8 cellular contexts compared by ENCODE assay signal in genomic region chr16:1194665-1195392, GRCh38. TPM values are rescaled to one million over a fixed set of nuclear protein-coding genes. Genes with fewer than 3 reads are reported as not detected.
DNase-seq lines count a peak whose midpoint lies in the region; ATAC-seq and TF ChIP-seq lines count a peak whose summit lies in the region.

No MANE protein-coding gene starts in this region.

- peak; percentile 22 to 31 for ATAC-seq in right cardiac atrium

- TF ChIP-seq POLR2A in testis (IDR thresholded peaks at IDR 0.05) = no peak

- WGBS in right cardiac atrium = 32% methylated on average over 61 of the region's 61 CpGs
- 41 to 45% methylated on average over 33 to 61 of the region's 61 CpGs for WGBS in testis, 2 donors

- H3K4me3 ChIP-seq in right cardiac atrium (ENCODE audit: low read length) = no peak overlapping the region
- no peak overlapping the region for H3K4me3 ChIP-seq in testis

- H3K36me3 ChIP-seq in testis (ENCODE audit: low read depth, missing control alignments) = no peaks in the 10 kb centered on the region

- no peaks in the 10 kb centered on the region for H3K4me1 ChIP-seq in right cardiac atrium (ENCODE audit: control insufficient read depth, insufficient read depth, low read length)
- no peaks in the 10 kb centered on the region for H3K4me1 ChIP-seq in testis

- TF ChIP-seq CTCF in testis (IDR thresholded peaks at IDR 0.05) = peak; percentile 81 to 88 (median 84)

- intact Hi-C loops in right cardiac atrium (cut with DNase I) = loop anchor here in 1 of 4 donors (2.0 kb wide), 1 partner anchor 86 kb away; no protein-coding TSS in a partner anchor
- intact Hi-C loops in testis (cut with DNase I; ENCODE audit: low total_unique reads) = loop anchor here (5.0 kb wide), 1 partner anchor 83 kb away; no protein-coding TSS in a partner anchor

- H3K27me3 ChIP-seq in right cardiac atrium (ENCODE audit: control insufficient read depth, insufficient read depth) (no peaks in the 10 kb centered on the region), testis (no peaks in the 10 kb centered on the region)

- no peaks in the 10 kb centered on the region for H3K9me3 ChIP-seq in right cardiac atrium (ENCODE audit: control insufficient read depth, low read length)
- no peaks in the 10 kb centered on the region for H3K9me3 ChIP-seq in testis

- H3K27ac ChIP-seq in right cardiac atrium (ENCODE audit: low read length) (no peak overlapping the region), testis (no peak overlapping the region)

- DNase-seq in activated CD4-positive, alpha-beta T cell treated with anti-CD3 and anti-CD28 coated beads, Interleukin-2, amount 50 U/mL, for 1 hour = peak; percentile 20
- no peak for DNase-seq in activated CD4-positive, alpha-beta T cell treated with anti-CD3 and anti-CD28 coated beads for 1 hour
- DNase-seq in activated T-cell treated with anti-CD3 and anti-CD28 coated beads, Interleukin-2, amount 50 U/mL, for 1 hour = peak; percentile 40
- DNase-seq in right cardiac atrium (no peak), testis (no peak), RPMI8226 (no peak), GM19238 (ENCODE audit: insufficient read length, low spot score) (no peak), NCI-H510A (lab: John Stamatoyannopoulos, UW) (no peak)

RNA-seq across cellular contexts. Expression of gene TPSG1, which starts 30.2 kb away (rescaled TPM):
- total RNA-seq in right cardiac atrium (under 1 TPM in 1 of 4 donors, not detected in 3; 0.21 TPM), testis (1 to 10 TPM in 1 of 2 donors, not detected in 1; 1.2 TPM)
- polyA plus RNA-seq in right cardiac atrium (not detected), testis (ENCODE audit: insufficient read depth, low read depth, low replicate concordance) (not detected)

RNA-seq across cellular contexts. Expression of gene TPSB2, which starts 35.2 kb away (rescaled TPM):
- total RNA-seq in right cardiac atrium (1 to 10 TPM in 3 of 4 donors, not detected in 1; 3.7 to 7.1 (median 6.7) TPM), testis (10 to 100 TPM; 10.8 to 49.5 TPM)
- polyA plus RNA-seq in right cardiac atrium (1.8 TPM), testis (ENCODE audit: insufficient read depth, low read depth, low replicate concordance) (16.1 TPM)

RNA-seq across cellular contexts. Expression of gene CACNA1H, which starts 41.9 kb away (rescaled TPM):
- total RNA-seq in right cardiac atrium = 1 to 10 TPM; 4.2 to 7.8 (median 6.0) TPM
- 7.5 TPM for polyA plus RNA-seq in right cardiac atrium
- 10 to 100 TPM; 55.9 to 69.0 TPM for total RNA-seq in testis
- 41.1 TPM for polyA plus RNA-seq in testis (ENCODE audit: insufficient read depth, low read depth, low replicate concordance)

RNA-seq across cellular contexts. Expression of gene TPSAB1, which starts 45.7 kb away (rescaled TPM):
- total RNA-seq in right cardiac atrium = 1 to 10 TPM; 1.6 to 8.3 (median 4.7) TPM
- 1.2 TPM for polyA plus RNA-seq in right cardiac atrium
- total RNA-seq in testis = 10 to 100 TPM; 11.7 to 32.0 TPM
- polyA plus RNA-seq in testis (ENCODE audit: insufficient read depth, low read depth, low replicate concordance) = 12.2 TPM

Comparison
In these comparisons a context has a peak if more than half of its experiments do, and no peak if none do; other contexts are left out.
1. DNase-seq: peak in activated CD4-positive, alpha-beta T cell treated with anti-CD3 and anti-CD28 coated beads, Interleukin-2, amount 50 U/mL, for 1 hour (single experiment) and activated T-cell treated with anti-CD3 and anti-CD28 coated beads, Interleukin-2, amount 50 U/mL, for 1 hour (single experiment); none in activated CD4-positive, alpha-beta T cell treated with anti-CD3 and anti-CD28 coated beads for 1 hour (single experiment), right cardiac atrium (0 of 3), testis (single experiment), RPMI8226 (single experiment), GM19238 (single experiment) and NCI-H510A (single experiment).
2. RNA of gene CACNA1H, which starts 41.9 kb away (total RNA-seq): 55.9 to 69.0 TPM in testis; 4.2 to 7.8 TPM in right cardiac atrium; every median in the first group is over 4 times any median in the second.